ENCODE assay signal across 22 cellular contexts in the genomic region with DNA sequence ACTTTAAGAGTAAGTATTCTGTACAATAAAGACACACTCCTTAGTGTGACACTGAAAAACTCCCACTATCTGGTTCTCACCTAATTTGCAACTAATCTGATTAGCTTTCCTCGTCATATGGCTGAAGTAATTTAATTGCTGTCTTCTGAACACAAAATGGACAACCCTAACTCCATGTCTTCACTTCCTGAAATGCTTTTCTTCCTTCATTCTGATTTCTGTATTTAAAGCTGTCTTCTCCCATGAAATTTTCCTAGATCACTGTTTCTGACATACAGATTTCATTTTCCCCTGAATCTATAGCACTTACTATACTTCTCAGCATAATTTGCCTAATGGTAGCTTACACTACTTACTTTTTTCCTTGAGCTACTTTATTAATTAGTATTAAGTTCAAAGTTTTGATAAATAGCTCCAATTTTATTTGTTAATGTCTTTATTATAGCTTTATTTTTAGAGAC. TPM values are rescaled to one million over a fixed set of nuclear protein-coding genes. Genes with fewer than 3 reads are reported as not detected.
DNase-seq lines count a peak whose midpoint lies in the region; ATAC-seq and TF ChIP-seq lines count a peak whose summit lies in the region.
"Had no signal": no experiment of that assay in that cellular context is flagged by ENCODE, and none has a peak within 500 bp of the region (broad histone marks: within the 10 kb centered on the region; RNA-seq: fewer than 3 reads in every experiment).

No MANE protein-coding gene starts in this region.

- no peaks in the 10 kb centered on the region for H3K9me3 ChIP-seq in breast epithelium
- no peaks in the 10 kb centered on the region for H3K9me3 ChIP-seq in Panc1 (ENCODE audit: control insufficient read depth, insufficient read depth, low read depth, low read length)
- no peaks in the 10 kb centered on the region for H3K9me3 ChIP-seq in lower lobe of right lung
- H3K9me3 ChIP-seq in upper lobe of right lung: no peaks in the 10 kb centered on the region
- no peaks in the 10 kb centered on the region for H3K9me3 ChIP-seq in left lung
- H3K9me3 ChIP-seq: MG63, suprapubic skin had no signal

- no peaks in the 10 kb centered on the region for H3K27me3 Mint-ChIP-seq in MCF 10A (ENCODE audit: insufficient read depth, unreplicated experiment)
- H3K27me3 Mint-ChIP-seq: activated CD8-positive, alpha-beta memory T cell treated with anti-CD3 and anti-CD28 coated beads, Interleukin-2, amount 10 ng/mL, durations not matched to agents 7 days and 5 days; activated naive CD8-positive, alpha-beta T cell treated with anti-CD3 and anti-CD28 coated beads for 36 hours; central memory CD8-positive, alpha-beta T cell had no signal

- intact Hi-C loops in MCF 10A (cut with micrococcal nuclease) (no loop called here), breast epithelium (cut with DNase I; ENCODE audit: low total_unique reads) (no loop called here), Panc1 (cut with micrococcal nuclease; ENCODE audit: unreplicated experiment) (loop anchor here (10.0 kb wide), 1 partner anchor 77 kb away; no protein-coding TSS in a partner anchor), lower lobe of right lung (cut with DNase I) (no loop called here), upper lobe of right lung (cut with DNase I) (no loop called here), left lung (cut with DNase I) (no loop called here)

- H3K27ac ChIP-seq in breast epithelium (no peak overlapping the region), Panc1 (ENCODE audit: low read length) (peak overlapping the region; percentile 67; the same call in 1 of the 2 replicates), lower lobe of right lung (peak overlapping the region; percentile 9), upper lobe of right lung (peak overlapping the region; percentile 27), left lung (peak overlapping the region in 1 of 2 donors; percentile 80)
- H3K27ac ChIP-seq: RWPE1, suprapubic skin, VCaP had no signal

- ATAC-seq in Panc1 (no peak), lower lobe of right lung (no peak), upper lobe of right lung (no peak), left lung (no peak), GM21360 (IDR thresholded peaks at IDR 0.05; ENCODE audit: unreplicated experiment) (no peak)
- ATAC-seq: activated CD8-positive, alpha-beta memory T cell treated with anti-CD3 and anti-CD28 coated beads, Interleukin-2, amount 10 ng/mL, durations not matched to agents 7 days and 5 days; HCT116 had no signal

- no peak overlapping the region for H3K4me3 Mint-ChIP-seq in MCF 10A (ENCODE audit: unreplicated experiment)
- H3K4me3 Mint-ChIP-seq: activated CD8-positive, alpha-beta memory T cell treated with anti-CD3 and anti-CD28 coated beads, Interleukin-2, amount 10 ng/mL, durations not matched to agents 7 days and 5 days; activated naive CD8-positive, alpha-beta T cell treated with anti-CD3 and anti-CD28 coated beads for 36 hours; central memory CD8-positive, alpha-beta T cell had no signal

- H3K4me1 Mint-ChIP-seq in MCF 10A (ENCODE audit: insufficient read depth, unreplicated experiment): peaks cover 22% of the 10 kb centered on the region

- CTCF ChIA-PET in MCF 10A (lab: Yijun Ruan, JAX): interaction anchor here (0.6 to 1.1 kb wide), 3 partner anchors 13 to 48 kb away, joined by 3 to 5 read pairs (median 4); no protein-coding TSS in a partner anchor
- CTCF ChIA-PET in Panc1 (lab: Charles Lee): interaction anchor here (0.5 kb wide), 1 partner anchor 132 kb away, joined by 3 read pairs; no protein-coding TSS in a partner anchor

- TF ChIP-seq POLR2A in breast epithelium (IDR thresholded peaks at IDR 0.05): no peak

- H3K36me3 ChIP-seq in breast epithelium: no peaks in the 10 kb centered on the region
- H3K36me3 ChIP-seq in Panc1 (ENCODE audit: control insufficient read depth, insufficient read depth, low read length): no peaks in the 10 kb centered on the region
- no peaks in the 10 kb centered on the region for H3K36me3 ChIP-seq in lower lobe of right lung
- H3K36me3 ChIP-seq in upper lobe of right lung: no peaks in the 10 kb centered on the region
- peaks cover 0 to 4% of the 10 kb centered on the region in 2 donors for H3K36me3 ChIP-seq in left lung
- H3K36me3 ChIP-seq: MG63, suprapubic skin had no signal

- POLR2A ChIA-PET in MCF 10A (lab: Yijun Ruan, JAX) (interaction anchor here (2.0 to 2.3 kb wide), 2 partner anchors 13 to 83 kb away, joined by 10 to 13 read pairs; a partner anchor contains a TSS), Panc1 (lab: Charles Lee) (interaction anchor here (1.2 kb wide), 1 partner anchor 83 kb away, joined by 3 read pairs; no protein-coding TSS in a partner anchor)

- BruUV-seq in MCF 10A (replicated peaks; lab: Mats Ljungman, UMichigan) (no TSS peak), Panc1 (replicated peaks; lab: Mats Ljungman, UMichigan) (no TSS peak)

- no peak overlapping the region for H3K4me3 ChIP-seq in breast epithelium
- H3K4me3 ChIP-seq in Panc1 (ENCODE audit: low read depth in 2 of 2, low read length in 2 of 2): no peak overlapping the region
- H3K4me3 ChIP-seq in lower lobe of right lung: no peak overlapping the region
- H3K4me3 ChIP-seq in upper lobe of right lung: no peak overlapping the region
- H3K4me3 ChIP-seq in left lung: no peak overlapping the region
- H3K4me3 ChIP-seq: MG63, suprapubic skin had no signal

- no peak for DNase-seq in MCF 10A (ENCODE audit: unreplicated experiment)
- no peak for DNase-seq in breast epithelium (ENCODE audit: low spot score in 2 of 2)
- DNase-seq in Panc1 (ENCODE audit: low read depth, low spot score): no peak
- no peak for DNase-seq in lower lobe of right lung
- no peak for DNase-seq in upper lobe of right lung
- no peak for DNase-seq in left lung
- DNase-seq in AG20443 (ENCODE audit: low spot score): no peak
- DNase-seq: activated CD4-positive, alpha-beta T cell treated with anti-CD3 and anti-CD28 coated beads, Interleukin-2, amount 50 U/mL, for 1 hour; activated CD8-positive, alpha-beta memory T cell treated with anti-CD3 and anti-CD28 coated beads, Interleukin-2, amount 10 ng/mL, durations not matched to agents 7 days and 5 days; activated naive CD8-positive, alpha-beta T cell treated with anti-CD3 and anti-CD28 coated beads for 36 hours; EL; IMR-90; MG63; NCI-H1436 treated with DMSO at 0.1 percent for 48 hours; NCI-H2171 treated with DMSO at 0.1 percent for 48 hours; T-helper 2 cell had no signal

- H3K9me3 Mint-ChIP-seq in MCF 10A (ENCODE audit: unreplicated experiment): no peaks in the 10 kb centered on the region
- H3K9me3 Mint-ChIP-seq: central memory CD8-positive, alpha-beta T cell had no signal

- in situ Hi-C loops in Panc1 (cut with HindIII; ENCODE audit: low pct_unique_long_range_greater_than_20kb, low sequenced_read_pairs): no loop called here

- H3K4me1 ChIP-seq in breast epithelium: no peaks in the 10 kb centered on the region
- H3K4me1 ChIP-seq in Panc1 (ENCODE audit: control insufficient read depth, insufficient read depth, low read length): peaks cover 13% of the 10 kb centered on the region; the same call in 1 of the 2 replicates
- peaks cover 53% of the 10 kb centered on the region for H3K4me1 ChIP-seq in lower lobe of right lung
- H3K4me1 ChIP-seq in upper lobe of right lung: peaks cover 39% of the 10 kb centered on the region
- peaks cover 18 to 59% of the 10 kb centered on the region in 2 donors for H3K4me1 ChIP-seq in left lung

- peaks cover 5% of the 10 kb centered on the region for H3K36me3 Mint-ChIP-seq in MCF 10A (ENCODE audit: insufficient read depth, unreplicated experiment)

- no peak for TF ChIP-seq CTCF in MCF 10A (IDR thresholded peaks at IDR 0.05; ENCODE audit: unreplicated experiment)
- no peak for TF ChIP-seq CTCF in breast epithelium (IDR thresholded peaks at IDR 0.05)
- TF ChIP-seq CTCF in Panc1 (IDR thresholded peaks at IDR 0.05): no peak
- no peak for TF ChIP-seq CTCF in lower lobe of right lung (IDR thresholded peaks at IDR 0.05)
- no peak for TF ChIP-seq CTCF in upper lobe of right lung (IDR thresholded peaks at IDR 0.05)
- TF ChIP-seq CTCF in left lung (IDR thresholded peaks at IDR 0.05): no peak

- peak overlapping the region; percentile 85 for H3K27ac Mint-ChIP-seq in MCF 10A (ENCODE audit: low read depth, unreplicated experiment)

- H3K27me3 ChIP-seq in breast epithelium (no peaks in the 10 kb centered on the region), Panc1 (ENCODE audit: control insufficient read depth, insufficient read depth, low read length) (no peaks in the 10 kb centered on the region), lower lobe of right lung (ENCODE audit: low read depth) (no peaks in the 10 kb centered on the region), upper lobe of right lung (no peaks in the 10 kb centered on the region), left lung (no peaks in the 10 kb centered on the region)
- H3K27me3 ChIP-seq: MG63, suprapubic skin had no signal

RNA-seq across cellular contexts. Expression of a gene that starts 6.3 kb away (rescaled TPM):
- total RNA-seq in MCF 10A (2022) (30.4 and 50.1 TPM in 2 replicates), breast epithelium (10 to 100 TPM; 65.9 to 82.8 (median 74.9) TPM), Panc1 (2021; ENCODE audit: unreplicated experiment) (27.6 TPM), lower lobe of right lung (104 TPM), upper lobe of right lung (92.0 TPM), left lung (10 to 100 TPM; 75.2 to 98.0 TPM)
- 12.5 TPM for polyA plus RNA-seq in Panc1 (2012; ENCODE audit: insufficient read length)

RNA-seq across cellular contexts. Expression of a gene that starts 6.5 kb away (rescaled TPM):
- total RNA-seq in MCF 10A (2022): 3.5 and 5.0 TPM in 2 replicates
- 1 to 10 TPM; 1.6 to 4.3 (median 2.6) TPM for total RNA-seq in breast epithelium
- total RNA-seq in Panc1 (2021; ENCODE audit: unreplicated experiment): 2.8 TPM
- polyA plus RNA-seq in Panc1 (2012; ENCODE audit: insufficient read length): 1.1 TPM
- total RNA-seq in lower lobe of right lung: 2.7 TPM
- 2.3 TPM for total RNA-seq in upper lobe of right lung
- 1 to 10 TPM; 3.4 to 3.9 TPM for total RNA-seq in left lung
- total RNA-seq: activated CD8-positive, alpha-beta memory T cell treated with anti-CD3 and anti-CD28 coated beads, Interleukin-2, amount 10 ng/mL, durations not matched to agents 7 days and 5 days had no signal

Comparison
In these comparisons a context has a peak if more than half of its experiments do, and no peak if none do; other contexts are left out.
1. H3K27ac ChIP-seq: peak in Panc1 (single experiment), lower lobe of right lung (single experiment) and upper lobe of right lung (single experiment); none in breast epithelium (0 of 2).